In genomic region chr15:89230277-89230676, GRCh38 we compare ENCODE assay signal across 20 cellular contexts. TPM values are rescaled to one million over a fixed set of nuclear protein-coding genes. Genes with fewer than 3 reads are reported as not detected.
A peak's percentile ranks its signal among the peaks of the same experiment; 100 is the strongest.
DNase-seq lines count a peak whose midpoint lies in the region; ATAC-seq, FAIRE-seq and TF ChIP-seq lines count a peak whose summit lies in the region.
"Had no signal": no experiment of that assay in that cellular context is flagged by ENCODE, and none has a peak within 500 bp of the region (broad histone marks: within the 10 kb centered on the region; RNA-seq: fewer than 3 reads in every experiment).

No MANE protein-coding gene starts in this region.

- H3K9me3 ChIP-seq in HepG2 (ENCODE audit: low read length) (no peaks in the 10 kb centered on the region), right lobe of liver (no peaks in the 10 kb centered on the region), OCI-LY7 (ENCODE audit: low read length) (no peaks in the 10 kb centered on the region), tibial nerve (no peaks in the 10 kb centered on the region)
- H3K9me3 ChIP-seq: gastroesophageal sphincter, transverse colon had no signal

- POLR2A ChIA-PET in HepG2 (lab: Yijun Ruan, JAX), result no interaction called here
- POLR2A ChIA-PET in OCI-LY7 (lab: Charles Lee), result interaction anchor here (0.8 kb wide), 1 partner anchor 24 kb away, joined by 4 read pairs; no protein-coding TSS in a partner anchor

- TF ChIP-seq RAD21 in HepG2 (CRISPR knock-in tag; IDR thresholded peaks at IDR 0.05), result no peak

- CTCF ChIA-PET in HepG2 (lab: Yijun Ruan, JAX; ENCODE audit: low intra/inter-chr PET ratio, low total read pairs) (no interaction called here), OCI-LY7 (lab: Charles Lee; ENCODE audit: unreplicated experiment) (interaction anchor here (0.7 kb wide), 1 partner anchor 24 kb away, joined by 4 read pairs; no protein-coding TSS in a partner anchor)

- no peaks in the 10 kb centered on the region for H3K9me2 ChIP-seq in OCI-LY7 (ENCODE audit: insufficient read depth, low read length)

- TF ChIP-seq POLR2A in HepG2 (IDR thresholded peaks at IDR 0.05; ENCODE audit: insufficient read depth in 1 of 2, low read depth in 2 of 2, low read length in 2 of 2) (no peak), right lobe of liver (IDR thresholded peaks at IDR 0.05) (no peak), tibial nerve (IDR thresholded peaks at IDR 0.05) (no peak)

- H3K27ac ChIP-seq in HepG2 (ENCODE audit: extremely low read length, insufficient read depth, low read length) (no peak overlapping the region), right lobe of liver (no peak overlapping the region), OCI-LY7 (ENCODE audit: low read depth, low read length, poor library complexity, severe bottlenecking) (no peak overlapping the region), tibial nerve (no peak overlapping the region)
- H3K27ac ChIP-seq: gastroesophageal sphincter, transverse colon had no signal

- no peak for TF ChIP-seq EP300 in HepG2 (IDR thresholded peaks at IDR 0.05; ENCODE audit: low read depth in 2 of 2, low read length in 2 of 2)
- TF ChIP-seq EP300 in HepG2 (CRISPR knock-in tag; IDR thresholded peaks at IDR 0.05; ENCODE audit: borderline replicate concordance), result no peak
- TF ChIP-seq EP300 in tibial nerve (IDR thresholded peaks at IDR 0.05), result no peak

- BruUV-seq in HepG2 (replicated peaks; lab: Mats Ljungman, UMichigan) (no TSS peak), OCI-LY7 (replicated peaks; lab: Mats Ljungman, UMichigan) (no TSS peak)

- DNase-seq in HepG2 (ENCODE audit: low spot score) (no peak), right lobe of liver (no peak), OCI-LY7 (ENCODE audit: low spot score) (no peak), choroid plexus epithelial cell (ENCODE audit: low read depth) (peak; percentile 16), GM19238 (ENCODE audit: insufficient read length, low spot score) (no peak), tibial nerve (ENCODE audit: low spot score in 2 of 2) (no peak)
- DNase-seq: 8988T; activated B cell treated with CpG ODN at 0.5 μM for 24 hours; effector memory CD8-positive, alpha-beta T cell; GDM1; naive B cell; NCI-H1092 treated with DMSO at 0.1 percent for 48 hours; NCI-H82; transverse colon had no signal

- H2AFZ ChIP-seq in HepG2 (ENCODE audit: low read length) (no peak overlapping the region), OCI-LY7 (ENCODE audit: low read length) (no peak overlapping the region)

- FAIRE-seq in HepG2 (lab: Jason Lieb, UNC), result no peak

- H3K4me2 ChIP-seq in HepG2 (ENCODE audit: low read depth, low read length), result no peak overlapping the region
- H3K4me2 ChIP-seq in OCI-LY7 (ENCODE audit: low read length), result no peak overlapping the region
- H3K4me2 ChIP-seq: smooth muscle cell had no signal

- H3K79me2 ChIP-seq in HepG2 (ENCODE audit: insufficient read depth, low read length) (no peaks in the 10 kb centered on the region), OCI-LY7 (ENCODE audit: insufficient read depth, low read depth, low read length) (no peaks in the 10 kb centered on the region)

- H4K20me1 ChIP-seq in HepG2 (ENCODE audit: insufficient read depth, low read length) (no peaks in the 10 kb centered on the region), OCI-LY7 (ENCODE audit: insufficient read depth, low read length) (no peaks in the 10 kb centered on the region)

- H3K36me3 ChIP-seq in HepG2 (replicated peaks in 1 of 2; ENCODE audit: control insufficient read depth in 1 of 2, insufficient read depth in 2 of 2, low read length in 2 of 2), result no peaks in the 10 kb centered on the region
- H3K36me3 ChIP-seq in right lobe of liver, result no peaks in the 10 kb centered on the region
- H3K36me3 ChIP-seq in OCI-LY7 (ENCODE audit: insufficient read depth, low read length), result no peaks in the 10 kb centered on the region
- H3K36me3 ChIP-seq in tibial nerve, result no peaks in the 10 kb centered on the region
- H3K36me3 ChIP-seq: gastroesophageal sphincter, transverse colon had no signal

- WGBS in HepG2 (ENCODE audit: low lambda C conversion rate), result 4% methylated on average over 5 of the region's 5 CpGs
- WGBS in right lobe of liver (ENCODE audit: insufficient coverage, low coverage, low lambda C conversion rate, missing lambda C conversion rate), result 23% methylated on average over 5 of the region's 5 CpGs
- 47 to 52% methylated on average over 5 of the region's 5 CpGs for WGBS in tibial nerve, 2 donors

- TF ChIP-seq CTCF in HepG2 (CRISPR knock-in tag; IDR thresholded peaks at IDR 0.05), result no peak
- TF ChIP-seq CTCF in right lobe of liver (IDR thresholded peaks at IDR 0.05), result no peak
- TF ChIP-seq CTCF in OCI-LY7 (conservative IDR thresholded peaks at IDR 0.05; ENCODE audit: low read length), result 0 out of 2 replicates have a peak, but pooled peaks have one; percentile 25
- peak; percentile 49 for TF ChIP-seq CTCF in choroid plexus epithelial cell (conservative IDR thresholded peaks at IDR 0.05; ENCODE audit: low read depth, low read length)
- no peak for TF ChIP-seq CTCF in tibial nerve (IDR thresholded peaks at IDR 0.05)

- peaks cover 0 to 9% of the 10 kb centered on the region in 2 experiments; a peak in 2 of 5 replicates for H3K27me3 ChIP-seq in HepG2 (ENCODE audit: control insufficient read depth in 1 of 2, insufficient read depth in 2 of 2, low read length in 2 of 2)
- H3K27me3 ChIP-seq in right lobe of liver, result no peaks in the 10 kb centered on the region
- no peaks in the 10 kb centered on the region for H3K27me3 ChIP-seq in tibial nerve
- H3K27me3 ChIP-seq: transverse colon had no signal

- in situ Hi-C loops in HepG2 (cut with HindIII; ENCODE audit: extremely low pct_ligation_motif_present, low pct_unique_long_range_greater_than_20kb), result no loop called here

- ATAC-seq in HepG2 (peak; percentile 85), right lobe of liver (no peak), GM21423 (IDR thresholded peaks at IDR 0.05; ENCODE audit: unreplicated experiment) (no peak), HG03354 (IDR thresholded peaks at IDR 0.05; ENCODE audit: poor library complexity, severe bottlenecking, unreplicated experiment) (no peak)
- ATAC-seq: effector memory CD8-positive, alpha-beta T cell; gastroesophageal sphincter had no signal

- peaks cover 16% of the 10 kb centered on the region; the same call in 1 of the 2 replicates for H3K4me1 ChIP-seq in HepG2 (ENCODE audit: insufficient read depth, low read length)
- H3K4me1 ChIP-seq in right lobe of liver, result no peaks in the 10 kb centered on the region
- no peaks in the 10 kb centered on the region for H3K4me1 ChIP-seq in OCI-LY7 (ENCODE audit: insufficient read depth, low read length, poor library complexity, severe bottlenecking)
- H3K4me1 ChIP-seq in tibial nerve, result no peaks in the 10 kb centered on the region
- H3K4me1 ChIP-seq: gastroesophageal sphincter, transverse colon had no signal

- H3K4me3 ChIP-seq in HepG2 (replicated peaks in 1 of 3; ENCODE audit: insufficient read depth in 1 of 3, low read depth in 2 of 3, low read length in 3 of 3) (no peak overlapping the region), right lobe of liver (no peak overlapping the region), OCI-LY7 (ENCODE audit: low read depth, low read length, poor library complexity, severe bottlenecking) (no peak overlapping the region), choroid plexus epithelial cell (ENCODE audit: low read depth, low read length) (no peak overlapping the region), tibial nerve (no peak overlapping the region)
- H3K4me3 ChIP-seq: gastroesophageal sphincter, smooth muscle cell, transverse colon had no signal

- no peak overlapping the region for H3K9ac ChIP-seq in HepG2 (ENCODE audit: insufficient read depth, low read depth, low read length)

- intact Hi-C loops in HepG2 (cut with micrococcal nuclease; ENCODE audit: unreplicated experiment), result no loop called here
- intact Hi-C loops in right lobe of liver (cut with DNase I), result no loop called here
- intact Hi-C loops in OCI-LY7 (cut with micrococcal nuclease; ENCODE audit: unreplicated experiment), result no loop called here

RNA-seq across cellular contexts. Expression of gene RLBP1, which starts 8.9 kb away (rescaled TPM):
- total RNA-seq in HepG2 (2016; rRNA removed; fragmentation: Illumina TruSeq; extraction: Trizol) (not detected in 2 replicates), right lobe of liver (not detected), OCI-LY7 (2022) (not detected in 2 replicates), tibial nerve (not detected)
- not detected in 2 replicates for total RNA-seq in HepG2 (2016; cell fraction: cytosol; rRNA removed; fragmentation: Illumina TruSeq; extraction: Trizol; ENCODE audit: low read depth)
- total RNA-seq in HepG2 (2016; cell fraction: insoluble cytoplasmic fraction; rRNA removed; fragmentation: Illumina TruSeq; extraction: Trizol), result 0.24 TPM in 1 of 2 replicates, not detected in the other
- not detected in 2 replicates for total RNA-seq in HepG2 (2016; cell fraction: membrane; rRNA removed; fragmentation: Illumina TruSeq; extraction: Trizol)
- total RNA-seq in HepG2 (2016; cell fraction: nucleus; rRNA removed; fragmentation: Illumina TruSeq; extraction: Trizol), result not detected in 2 replicates
- polyA plus RNA-seq in HepG2 (2011; rRNA removed), result 0.07 and 0.22 TPM in 2 replicates
- polyA plus RNA-seq in HepG2 (2011; cell fraction: cytosol; rRNA removed), result 0.05 and 0.13 TPM in 2 replicates
- polyA plus RNA-seq in HepG2 (2011; cell fraction: nucleus; rRNA removed), result 0.57 and 0.61 TPM in 2 replicates
- polyA plus RNA-seq in HepG2 (2012), result 0.35 TPM in 1 of 2 replicates, not detected in the other
- polyA plus RNA-seq in HepG2 (2016; cell fraction: cytosol; fragmentation: Illumina TruSeq; extraction: Trizol; ENCODE audit: low read depth), result not detected in 2 replicates
- not detected in 2 replicates for polyA plus RNA-seq in HepG2 (2016; cell fraction: insoluble cytoplasmic fraction; fragmentation: Illumina TruSeq; extraction: Trizol; ENCODE audit: low read depth)
- not detected in 2 replicates for polyA plus RNA-seq in HepG2 (2016; cell fraction: membrane; fragmentation: Illumina TruSeq; extraction: Trizol; ENCODE audit: low read depth)
- polyA plus RNA-seq in HepG2 (2016; cell fraction: nucleus; fragmentation: Illumina TruSeq; extraction: Trizol; ENCODE audit: insufficient read depth, low read depth), result not detected in 2 replicates
- not detected in 2 replicates for polyA minus RNA-seq in HepG2 (2011; rRNA and poly(A)+ RNA removed; ENCODE audit: low replicate concordance)
- not detected in 2 replicates for polyA minus RNA-seq in HepG2 (2011; cell fraction: cytosol; rRNA and poly(A)+ RNA removed)
- not detected in 2 replicates for polyA minus RNA-seq in HepG2 (2011; cell fraction: nucleus; rRNA and poly(A)+ RNA removed)
- total RNA-seq in OCI-LY7 (2014; rRNA removed; shearing (Covaris generic)), result not detected in 2 replicates
- total RNA-seq: activated B cell treated with CpG ODN at 0.5 μM for 24 hours, lower leg skin, RPMI7951, smooth muscle cell, transverse colon had no signal
- polyA plus RNA-seq: smooth muscle cell had no signal

RNA-seq across cellular contexts. Expression of gene FANCI, which starts 13.5 kb away (rescaled TPM):
- 68.8 and 99.2 TPM in 2 replicates for total RNA-seq in HepG2 (2016; rRNA removed; fragmentation: Illumina TruSeq; extraction: Trizol)
- 12.0 and 12.8 TPM in 2 replicates for total RNA-seq in HepG2 (2016; cell fraction: cytosol; rRNA removed; fragmentation: Illumina TruSeq; extraction: Trizol; ENCODE audit: low read depth)
- total RNA-seq in HepG2 (2016; cell fraction: insoluble cytoplasmic fraction; rRNA removed; fragmentation: Illumina TruSeq; extraction: Trizol), result 67.0 and 92.2 TPM in 2 replicates
- total RNA-seq in HepG2 (2016; cell fraction: membrane; rRNA removed; fragmentation: Illumina TruSeq; extraction: Trizol), result 23.1 and 27.0 TPM in 2 replicates
- 88.5 and 91.5 TPM in 2 replicates for total RNA-seq in HepG2 (2016; cell fraction: nucleus; rRNA removed; fragmentation: Illumina TruSeq; extraction: Trizol)
- polyA plus RNA-seq in HepG2 (2011; rRNA removed), result 10.4 and 15.7 TPM in 2 replicates
- polyA plus RNA-seq in HepG2 (2011; cell fraction: cytosol; rRNA removed), result 6.7 and 6.9 TPM in 2 replicates
- polyA plus RNA-seq in HepG2 (2011; cell fraction: nucleus; rRNA removed), result 16.3 and 28.4 TPM in 2 replicates
- 14.9 and 23.3 TPM in 2 replicates for polyA plus RNA-seq in HepG2 (2012)
- 4.4 and 5.3 TPM in 2 replicates for polyA plus RNA-seq in HepG2 (2016; cell fraction: cytosol; fragmentation: Illumina TruSeq; extraction: Trizol; ENCODE audit: low read depth)
- polyA plus RNA-seq in HepG2 (2016; cell fraction: insoluble cytoplasmic fraction; fragmentation: Illumina TruSeq; extraction: Trizol; ENCODE audit: low read depth), result 41.9 and 46.3 TPM in 2 replicates
- 7.1 and 9.0 TPM in 2 replicates for polyA plus RNA-seq in HepG2 (2016; cell fraction: membrane; fragmentation: Illumina TruSeq; extraction: Trizol; ENCODE audit: low read depth)
- polyA plus RNA-seq in HepG2 (2016; cell fraction: nucleus; fragmentation: Illumina TruSeq; extraction: Trizol; ENCODE audit: insufficient read depth, low read depth), result 81.0 and 91.9 TPM in 2 replicates
- polyA minus RNA-seq in HepG2 (2011; rRNA and poly(A)+ RNA removed; ENCODE audit: low replicate concordance), result 18.2 and 76.1 TPM in 2 replicates
- 15.2 and 17.1 TPM in 2 replicates for polyA minus RNA-seq in HepG2 (2011; cell fraction: cytosol; rRNA and poly(A)+ RNA removed)
- polyA minus RNA-seq in HepG2 (2011; cell fraction: nucleus; rRNA and poly(A)+ RNA removed), result 43.0 and 46.0 TPM in 2 replicates
- 1 to 10 TPM in 5 of 6 experiments, under 1 TPM in 1; 0.98 to 7.2 (median 2.8) TPM for total RNA-seq in right lobe of liver
- 112 and 118 TPM in 2 replicates for total RNA-seq in OCI-LY7 (2014; rRNA removed; shearing (Covaris generic))
- 211 and 231 TPM in 2 replicates for total RNA-seq in OCI-LY7 (2022)
- 1 to 10 TPM; 2.7 to 8.7 (median 5.1) TPM for total RNA-seq in tibial nerve

Comparison
In these comparisons a context has a peak if more than half of its experiments do, and no peak if none do; other contexts are left out.
1. CTCF ChIP-seq: peak in OCI-LY7 (single experiment) and choroid plexus epithelial cell (single experiment); none in HepG2 (single experiment), right lobe of liver (0 of 4) and tibial nerve (0 of 5).